In genomic region chr21:45073301-45074047, GRCh38 we compare ENCODE assay signal across 8 cellular contexts.
A peak's percentile ranks its signal among the peaks of the same experiment; 100 is the strongest.
DNase-seq lines count a peak whose midpoint lies in the region; ATAC-seq, FAIRE-seq and TF ChIP-seq lines count a peak whose summit lies in the region.

No MANE protein-coding gene starts in this region.

- peak overlapping the region; percentile 88 for H3K4me3 Mint-ChIP-seq in stimulated activated naive CD8-positive, alpha-beta T cell treated with anti-CD3 and anti-CD28 coated beads, Interleukin-15, Interleukin-2, amounts not matched to agents 100 ng/mL and 50 ng/mL, for 24 hours

- no peak for ATAC-seq in GM21737 (IDR thresholded peaks at IDR 0.05; ENCODE audit: unreplicated experiment)
- ATAC-seq in GM18861 (IDR thresholded peaks at IDR 0.05; ENCODE audit: unreplicated experiment) = no peak
- no peak for ATAC-seq in HG02938 (IDR thresholded peaks at IDR 0.05; ENCODE audit: unreplicated experiment)

- peak overlapping the region; percentile 72 for H3K4me3 ChIP-seq in brain microvascular endothelial cell (ENCODE audit: low read depth, low read length)

- no peaks in the 10 kb centered on the region for H3K27me3 ChIP-seq in brain microvascular endothelial cell (replicated peaks)

- no peaks in the 10 kb centered on the region for H3K27me3 Mint-ChIP-seq in stimulated activated naive CD8-positive, alpha-beta T cell treated with anti-CD3 and anti-CD28 coated beads, Interleukin-15, Interleukin-2, amounts not matched to agents 100 ng/mL and 50 ng/mL, for 24 hours

- peaks cover 36% of the 10 kb centered on the region for H3K4me1 Mint-ChIP-seq in stimulated activated naive CD8-positive, alpha-beta T cell treated with anti-CD3 and anti-CD28 coated beads, Interleukin-15, Interleukin-2, amounts not matched to agents 100 ng/mL and 50 ng/mL, for 24 hours (ENCODE audit: low read depth)

- in situ Hi-C loops in brain microvascular endothelial cell (cut with HindIII; ENCODE audit: low pct_ligation_motif_present, low sequenced_read_pairs) = no loop called here

- no peak for TF ChIP-seq CTCF in brain microvascular endothelial cell (IDR thresholded peaks at IDR 0.05; ENCODE audit: low read depth, low read length, missing control alignments)

- H3K27ac ChIP-seq in brain microvascular endothelial cell = peak overlapping the region; percentile 40

- no peaks in the 10 kb centered on the region for H3K36me3 ChIP-seq in brain microvascular endothelial cell (replicated peaks)

- peak; percentile 55 for FAIRE-seq in G401.6 (lab: Jason Lieb, UNC)

- peak; percentile 13 for DNase-seq in NCI-H1105 treated with DMSO at 0.1 percent for 48 hours (lab: John Stamatoyannopoulos, UW)
- DNase-seq in brain microvascular endothelial cell = peak; percentile 39
- peak; percentile 83 for DNase-seq in islet precursor cell

- peaks cover 8% of the 10 kb centered on the region for H3K36me3 Mint-ChIP-seq in stimulated activated naive CD8-positive, alpha-beta T cell treated with anti-CD3 and anti-CD28 coated beads, Interleukin-15, Interleukin-2, amounts not matched to agents 100 ng/mL and 50 ng/mL, for 24 hours (ENCODE audit: low read depth)

- no peaks in the 10 kb centered on the region for H3K9me3 Mint-ChIP-seq in stimulated activated naive CD8-positive, alpha-beta T cell treated with anti-CD3 and anti-CD28 coated beads, Interleukin-15, Interleukin-2, amounts not matched to agents 100 ng/mL and 50 ng/mL, for 24 hours

- peak overlapping the region; percentile 89 for H3K27ac Mint-ChIP-seq in stimulated activated naive CD8-positive, alpha-beta T cell treated with anti-CD3 and anti-CD28 coated beads, Interleukin-15, Interleukin-2, amounts not matched to agents 100 ng/mL and 50 ng/mL, for 24 hours

Comparison
In these comparisons a context has a peak if more than half of its experiments do, and no peak if none do; other contexts are left out.
1. DNase-seq: peak in every context shown above with its lines; median percentile 83 in islet precursor cell; 39 in brain microvascular endothelial cell; 13 in NCI-H1105 treated with DMSO at 0.1 percent for 48 hours.